Comparison of ENCODE assay signal across 1 cellular context in genomic region chr3:24264748-24265158, GRCh38.
TF ChIP-seq lines count a peak whose summit lies in the region.

No MANE protein-coding gene starts in this region.

TF ChIP-seq in HEK293, 187 proteins besides CTCF, POLR2A, EP300 and RAD21 (continued from another document):
- TF ChIP-seq, protein P1, sequence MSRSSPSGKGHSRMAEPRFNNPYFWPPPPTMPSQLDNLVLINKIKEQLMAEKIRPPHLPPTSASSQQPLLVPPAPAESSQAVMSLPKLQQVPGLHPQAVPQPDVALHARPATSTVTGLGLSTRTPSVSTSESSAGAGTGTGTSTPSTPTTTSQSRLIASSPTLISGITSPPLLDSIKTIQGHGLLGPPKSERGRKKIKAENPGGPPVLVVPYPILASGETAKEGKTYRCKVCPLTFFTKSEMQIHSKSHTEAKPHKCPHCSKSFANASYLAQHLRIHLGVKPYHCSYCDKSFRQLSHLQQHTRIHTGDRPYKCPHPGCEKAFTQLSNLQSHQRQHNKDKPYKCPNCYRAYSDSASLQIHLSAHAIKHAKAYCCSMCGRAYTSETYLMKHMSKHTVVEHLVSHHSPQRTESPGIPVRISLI (tag by site-specific recombination; IDR thresholded peaks at IDR 0.05), result peak; percentile 88
- TF ChIP-seq ATF2 (tag by site-specific recombination; IDR thresholded peaks at IDR 0.05; ENCODE audit: low read depth) (peak; percentile 13; the same call in 1 of the 2 replicates), ZNF610 (tag by site-specific recombination; IDR thresholded peaks at IDR 0.05; ENCODE audit: borderline replicate concordance) (no peak), ZNF155 (tag by site-specific recombination; IDR thresholded peaks at IDR 0.05) (no peak), SP7 (tag by site-specific recombination; IDR thresholded peaks at IDR 0.05) (peak; percentile 56; the same call in 1 of the 2 replicates), ZBTB8A (tag by site-specific recombination; IDR thresholded peaks at IDR 0.05) (0 out of 2 replicates have a peak, but pooled peaks have one; percentile 23), HOXD13 (CRISPR knock-in tag; IDR thresholded peaks at IDR 0.05; ENCODE audit: borderline replicate concordance) (no peak), ZNF785 (tag by site-specific recombination; IDR thresholded peaks at IDR 0.05) (no peak), ZNF600 (tag by site-specific recombination; IDR thresholded peaks at IDR 0.05) (no peak), YY1 (tag by site-specific recombination; IDR thresholded peaks at IDR 0.05) (no peak), ZNF580 (tag by site-specific recombination; IDR thresholded peaks at IDR 0.05) (0 out of 2 replicates have a peak, but pooled peaks have one; percentile 50), BCL6B (tag by site-specific recombination; IDR thresholded peaks at IDR 0.05) (no peak), ZNF133 (tag by site-specific recombination; IDR thresholded peaks at IDR 0.05) (no peak), ZNF311 (tag by site-specific recombination; IDR thresholded peaks at IDR 0.05; ENCODE audit: borderline replicate concordance) (0 out of 2 replicates have a peak, but pooled peaks have one; percentile 76), KLF7 (tag by site-specific recombination; IDR thresholded peaks at IDR 0.05; ENCODE audit: borderline replicate concordance) (no peak), ZNF660 (tag by site-specific recombination; IDR thresholded peaks at IDR 0.05) (peak; percentile 51; the same call in 1 of the 2 replicates), ZFHX2 (tag by site-specific recombination; conservative IDR thresholded peaks at IDR 0.05) (peak; percentile 70), ZNF138 (tag by site-specific recombination; IDR thresholded peaks at IDR 0.05; ENCODE audit: borderline replicate concordance) (no peak), ZNF2 (tag by site-specific recombination; IDR thresholded peaks at IDR 0.05) (0 out of 2 replicates have a peak, but pooled peaks have one; percentile 58), EGR2 (tag by site-specific recombination; IDR thresholded peaks at IDR 0.05; ENCODE audit: low read depth) (peak; percentile 54; the same call in 1 of the 2 replicates), ZNF76 (tag by site-specific recombination; IDR thresholded peaks at IDR 0.05; ENCODE audit: borderline replicate concordance, low read depth) (peak; percentile 62; the same call in 1 of the 2 replicates), OSR2 (tag by site-specific recombination; IDR thresholded peaks at IDR 0.05) (no peak), ZNF701 (tag by site-specific recombination; IDR thresholded peaks at IDR 0.05) (no peak), ZNF654 (tag by site-specific recombination; IDR thresholded peaks at IDR 0.05; ENCODE audit: low read depth) (peak; percentile 83), GLIS1 (tag by site-specific recombination; IDR thresholded peaks at IDR 0.05) (no peak), GLI4 (tag by site-specific recombination; IDR thresholded peaks at IDR 0.05) (no peak)
- TF ChIP-seq, protein P2, sequence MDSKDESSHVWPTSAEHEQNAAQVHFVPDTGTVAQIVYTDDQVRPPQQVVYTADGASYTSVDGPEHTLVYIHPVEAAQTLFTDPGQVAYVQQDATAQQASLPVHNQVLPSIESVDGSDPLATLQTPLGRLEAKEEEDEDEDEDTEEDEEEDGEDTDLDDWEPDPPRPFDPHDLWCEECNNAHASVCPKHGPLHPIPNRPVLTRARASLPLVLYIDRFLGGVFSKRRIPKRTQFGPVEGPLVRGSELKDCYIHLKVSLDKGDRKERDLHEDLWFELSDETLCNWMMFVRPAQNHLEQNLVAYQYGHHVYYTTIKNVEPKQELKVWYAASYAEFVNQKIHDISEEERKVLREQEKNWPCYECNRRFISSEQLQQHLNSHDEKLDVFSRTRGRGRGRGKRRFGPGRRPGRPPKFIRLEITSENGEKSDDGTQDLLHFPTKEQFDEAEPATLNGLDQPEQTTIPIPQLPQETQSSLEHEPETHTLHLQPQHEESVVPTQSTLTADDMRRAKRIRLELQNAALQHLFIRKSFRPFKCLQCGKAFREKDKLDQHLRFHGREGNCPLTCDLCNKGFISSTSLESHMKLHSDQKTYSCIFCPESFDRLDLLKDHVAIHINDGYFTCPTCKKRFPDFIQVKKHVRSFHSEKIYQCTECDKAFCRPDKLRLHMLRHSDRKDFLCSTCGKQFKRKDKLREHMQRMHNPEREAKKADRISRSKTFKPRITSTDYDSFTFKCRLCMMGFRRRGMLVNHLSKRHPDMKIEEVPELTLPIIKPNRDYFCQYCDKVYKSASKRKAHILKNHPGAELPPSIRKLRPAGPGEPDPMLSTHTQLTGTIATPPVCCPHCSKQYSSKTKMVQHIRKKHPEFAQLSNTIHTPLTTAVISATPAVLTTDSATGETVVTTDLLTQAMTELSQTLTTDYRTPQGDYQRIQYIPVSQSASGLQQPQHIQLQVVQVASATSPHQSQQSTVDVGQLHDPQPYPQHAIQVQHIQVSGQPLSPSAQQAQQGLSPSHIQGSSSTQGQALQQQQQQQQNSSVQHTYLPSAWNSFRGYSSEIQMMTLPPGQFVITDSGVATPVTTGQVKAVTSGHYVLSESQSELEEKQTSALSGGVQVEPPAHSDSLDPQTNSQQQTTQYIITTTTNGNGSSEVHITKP (tag by site-specific recombination; IDR thresholded peaks at IDR 0.05), result 0 out of 2 replicates have a peak, but pooled peaks have one; percentile 8
- TF ChIP-seq, protein P3, sequence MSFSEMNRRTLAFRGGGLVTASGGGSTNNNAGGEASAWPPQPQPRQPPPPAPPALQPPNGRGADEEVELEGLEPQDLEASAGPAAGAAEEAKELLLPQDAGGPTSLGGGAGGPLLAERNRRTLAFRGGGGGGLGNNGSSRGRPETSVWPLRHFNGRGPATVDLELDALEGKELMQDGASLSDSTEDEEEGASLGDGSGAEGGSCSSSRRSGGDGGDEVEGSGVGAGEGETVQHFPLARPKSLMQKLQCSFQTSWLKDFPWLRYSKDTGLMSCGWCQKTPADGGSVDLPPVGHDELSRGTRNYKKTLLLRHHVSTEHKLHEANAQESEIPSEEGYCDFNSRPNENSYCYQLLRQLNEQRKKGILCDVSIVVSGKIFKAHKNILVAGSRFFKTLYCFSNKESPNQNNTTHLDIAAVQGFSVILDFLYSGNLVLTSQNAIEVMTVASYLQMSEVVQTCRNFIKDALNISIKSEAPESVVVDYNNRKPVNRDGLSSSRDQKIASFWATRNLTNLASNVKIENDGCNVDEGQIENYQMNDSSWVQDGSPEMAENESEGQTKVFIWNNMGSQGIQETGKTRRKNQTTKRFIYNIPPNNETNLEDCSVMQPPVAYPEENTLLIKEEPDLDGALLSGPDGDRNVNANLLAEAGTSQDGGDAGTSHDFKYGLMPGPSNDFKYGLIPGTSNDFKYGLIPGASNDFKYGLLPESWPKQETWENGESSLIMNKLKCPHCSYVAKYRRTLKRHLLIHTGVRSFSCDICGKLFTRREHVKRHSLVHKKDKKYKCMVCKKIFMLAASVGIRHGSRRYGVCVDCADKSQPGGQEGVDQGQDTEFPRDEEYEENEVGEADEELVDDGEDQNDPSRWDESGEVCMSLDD (tag by site-specific recombination; IDR thresholded peaks at IDR 0.05), result 0 out of 2 replicates have a peak, but pooled peaks have one; percentile 17
